In genomic region chr13:39586956-39587605, GRCh38 we compare ENCODE assay signal across 1 cellular context.
TF ChIP-seq lines count a peak whose summit lies in the region.

No MANE protein-coding gene starts in this region.

TF ChIP-seq in IMR-90, 13 proteins besides CTCF, POLR2A, EP300 and RAD21 (continued from another document):
- TF ChIP-seq SMC3 (IDR thresholded peaks at IDR 0.05; ENCODE audit: low read depth, low read length) (no peak), USF2 (IDR thresholded peaks at IDR 0.05; ENCODE audit: low read depth, low read length) (no peak)
